Comparison of ENCODE assay signal across 9 cellular contexts in the genomic region with DNA sequence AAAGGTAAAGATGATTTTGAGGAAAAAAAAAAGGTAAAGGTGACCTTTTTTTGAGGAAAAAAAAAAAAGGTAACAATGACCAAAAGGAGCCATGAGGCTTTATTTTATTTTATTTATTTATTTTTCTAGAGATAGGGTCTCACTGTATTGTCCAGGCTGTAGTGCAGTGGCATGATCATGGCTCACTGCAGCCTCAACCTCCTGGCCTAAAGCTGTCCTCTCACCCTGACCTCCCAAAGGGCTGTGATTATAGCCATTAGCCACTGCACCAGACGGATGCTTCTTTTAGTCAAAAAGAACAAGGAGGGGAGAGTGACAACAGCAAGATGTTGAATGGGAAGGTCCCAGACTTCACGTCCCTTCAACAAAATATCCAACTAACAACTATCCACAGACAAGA. TPM values are rescaled to one million over a fixed set of nuclear protein-coding genes. Genes with fewer than 3 reads are reported as not detected.
"Had no signal": no experiment of that assay in that cellular context is flagged by ENCODE, and none has a peak within 500 bp of the region (broad histone marks: within the 10 kb centered on the region; RNA-seq: fewer than 3 reads in every experiment).

No MANE protein-coding gene starts in this region.

- FAIRE-seq: G401.6, GM12878, GM12891, GM12892, GM18507, GM19239 had no signal

- H3K4me3 ChIP-seq: GM12878 had no signal

- DNase-seq: GDM1, GF-D8 had no signal

RNA-seq across cellular contexts. Expression of gene LRIT3, which starts 30.4 kb away (rescaled TPM):
- total RNA-seq: G401, GM12878 had no signal

RNA-seq across cellular contexts. Expression of gene EGF, which starts 34.3 kb away (rescaled TPM):
- total RNA-seq: G401 had no signal

RNA-seq across cellular contexts. Expression of gene RRH, which starts 50.6 kb away (rescaled TPM):
- total RNA-seq: G401, GM12878 had no signal
